Comparison of ENCODE assay signal across 25 cellular contexts in genomic region chr6:99712560-99712959, GRCh38.
"Had no signal": no experiment of that assay in that cellular context is flagged by ENCODE, and none has a peak within 500 bp of the region (broad histone marks: within the 10 kb centered on the region; RNA-seq: fewer than 3 reads in every experiment).

No MANE protein-coding gene starts in this region.

- H3K27me3 ChIP-seq: ascending aorta, body of pancreas, Peyer's patch, SJCRH30 had no signal

- H3K27ac ChIP-seq: ascending aorta, body of pancreas, Peyer's patch, RWPE1, SJCRH30, WERI-Rb-1 had no signal

- H3K4me3 Mint-ChIP-seq: activated CD8-positive, alpha-beta T cell treated with anti-CD3 and anti-CD28 coated beads for 36 hours; activated naive CD4-positive, alpha-beta T cell treated with anti-CD3 and anti-CD28 coated beads, Interleukin-2, amount 50 U/mL, for 24 hours had no signal

- DNase-seq: activated CD4-positive, alpha-beta T cell treated with anti-CD3 and anti-CD28 coated beads for 4 hours; activated CD8-positive, alpha-beta memory T cell treated with anti-CD3 and anti-CD28 coated beads, Interleukin-2, amount 50 U/mL, for 48 hours; activated CD8-positive, alpha-beta T cell treated with anti-CD3 and anti-CD28 coated beads for 36 hours; activated naive CD4-positive, alpha-beta T cell; activated T-cell treated with anti-CD3 and anti-CD28 coated beads, Interleukin-2, amount 50 U/mL, for 1 hour; amniotic stem cell; body of pancreas; central memory CD4-positive, alpha-beta T cell; cortex of kidney; MG63; MV-4-11; NCI-H1417 treated with DMSO at 0.1 percent for 48 hours; NCI-H187; NCI-H2081; NCI-H524 treated with DMSO at 0.1 percent for 48 hours; Peyer's patch; Right ventricle myocardium superior; SJCRH30; SK-N-SH; T-helper 1 cell; WERI-Rb-1 had no signal

- ATAC-seq: activated CD4-positive, CD25-positive, alpha-beta regulatory T cell treated with anti-CD3 and anti-CD28 coated beads, Interleukin-2, amount 50 U/mL, for 24 hours; activated CD8-positive, alpha-beta T cell treated with anti-CD3 and anti-CD28 coated beads for 36 hours; body of pancreas had no signal

- H3K4me3 ChIP-seq: ascending aorta, body of pancreas, MG63, Peyer's patch, SJCRH30 had no signal

- H3K9me3 Mint-ChIP-seq: activated naive CD4-positive, alpha-beta T cell treated with anti-CD3 and anti-CD28 coated beads, Interleukin-2, amount 50 U/mL, for 24 hours had no signal

- H3K9me3 ChIP-seq: MG63, Peyer's patch, SJCRH30, SK-N-SH had no signal

- H3K4me1 Mint-ChIP-seq: activated naive CD4-positive, alpha-beta T cell treated with anti-CD3 and anti-CD28 coated beads, Interleukin-2, amount 50 U/mL, for 24 hours had no signal

- H3K36me3 ChIP-seq: ascending aorta, MG63, Peyer's patch, SJCRH30, WERI-Rb-1 had no signal

- H3K27ac Mint-ChIP-seq: activated CD8-positive, alpha-beta T cell treated with anti-CD3 and anti-CD28 coated beads for 36 hours; activated naive CD4-positive, alpha-beta T cell treated with anti-CD3 and anti-CD28 coated beads, Interleukin-2, amount 50 U/mL, for 24 hours had no signal

- H3K4me1 ChIP-seq: ascending aorta, body of pancreas, Peyer's patch, SJCRH30 had no signal
